1 cellular context compared by ENCODE assay signal in the genomic region with DNA sequence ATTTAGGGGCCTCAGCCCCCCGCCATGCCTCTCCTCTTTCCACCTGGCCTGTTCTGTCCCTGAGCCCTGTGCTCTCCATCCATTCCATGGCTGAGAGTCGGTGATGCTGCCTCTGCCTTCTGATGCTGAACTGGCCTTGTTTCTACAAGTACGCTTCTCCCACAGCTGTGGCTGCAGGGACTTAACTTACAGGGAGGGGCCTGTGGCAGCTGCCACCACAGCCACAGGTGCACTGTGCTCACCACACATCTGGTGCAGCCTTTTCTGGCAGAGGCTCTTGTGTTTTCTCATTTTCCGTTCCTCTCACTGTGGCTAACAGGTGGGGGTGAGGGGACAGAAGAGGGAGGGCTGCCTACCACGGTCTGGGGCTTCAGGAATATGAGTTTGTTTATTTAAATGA.
A peak's percentile ranks its signal among the peaks of the same experiment; 100 is the strongest.
TF ChIP-seq lines count a peak whose summit lies in the region.

No MANE protein-coding gene starts in this region.

TF ChIP-seq in GM12878, 131 proteins besides CTCF, POLR2A, EP300 and RAD21 (continued from another document):
- TF ChIP-seq, protein P1, sequence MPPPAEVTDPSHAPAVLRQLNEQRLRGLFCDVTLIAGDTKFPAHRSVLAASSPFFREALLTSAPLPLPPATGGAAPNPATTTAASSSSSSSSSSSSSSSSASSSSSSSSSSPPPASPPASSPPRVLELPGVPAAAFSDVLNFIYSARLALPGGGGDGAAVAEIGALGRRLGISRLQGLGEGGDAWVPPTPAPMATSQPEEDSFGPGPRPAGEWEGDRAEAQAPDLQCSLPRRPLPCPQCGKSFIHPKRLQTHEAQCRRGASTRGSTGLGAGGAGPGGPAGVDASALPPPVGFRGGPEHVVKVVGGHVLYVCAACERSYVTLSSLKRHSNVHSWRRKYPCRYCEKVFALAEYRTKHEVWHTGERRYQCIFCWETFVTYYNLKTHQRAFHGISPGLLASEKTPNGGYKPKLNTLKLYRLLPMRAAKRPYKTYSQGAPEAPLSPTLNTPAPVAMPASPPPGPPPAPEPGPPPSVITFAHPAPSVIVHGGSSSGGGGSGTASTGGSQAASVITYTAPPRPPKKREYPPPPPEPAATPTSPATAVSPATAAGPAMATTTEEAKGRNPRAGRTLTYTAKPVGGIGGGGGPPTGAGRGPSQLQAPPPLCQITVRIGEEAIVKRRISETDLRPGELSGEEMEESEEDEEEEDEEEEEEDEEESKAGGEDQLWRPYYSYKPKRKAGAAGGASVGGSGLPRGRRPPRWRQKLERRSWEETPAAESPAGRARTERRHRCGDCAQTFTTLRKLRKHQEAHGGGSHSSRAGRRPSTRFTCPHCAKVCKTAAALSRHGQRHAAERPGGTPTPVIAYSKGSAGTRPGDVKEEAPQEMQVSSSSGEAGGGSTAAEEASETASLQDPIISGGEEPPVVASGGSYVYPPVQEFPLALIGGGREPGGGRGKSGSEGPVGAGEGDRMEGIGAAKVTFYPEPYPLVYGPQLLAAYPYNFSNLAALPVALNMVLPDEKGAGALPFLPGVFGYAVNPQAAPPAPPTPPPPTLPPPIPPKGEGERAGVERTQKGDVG (CRISPR knock-in tag; IDR thresholded peaks at IDR 0.05), result no peak
- peak; percentile 99 for TF ChIP-seq TCF3 (IDR thresholded peaks at IDR 0.05; ENCODE audit: borderline replicate concordance, insufficient read depth, low read depth, low read length)
- peak; percentile 99 for TF ChIP-seq TCF12 (IDR thresholded peaks at IDR 0.05; ENCODE audit: low read depth, low read length)
- TF ChIP-seq SMC3 (IDR thresholded peaks at IDR 0.05; ENCODE audit: borderline replicate concordance, low read length), result no peak
- TF ChIP-seq RUNX3 (IDR thresholded peaks at IDR 0.05; ENCODE audit: low read length), result peak; percentile 68
- TF ChIP-seq, protein P2, sequence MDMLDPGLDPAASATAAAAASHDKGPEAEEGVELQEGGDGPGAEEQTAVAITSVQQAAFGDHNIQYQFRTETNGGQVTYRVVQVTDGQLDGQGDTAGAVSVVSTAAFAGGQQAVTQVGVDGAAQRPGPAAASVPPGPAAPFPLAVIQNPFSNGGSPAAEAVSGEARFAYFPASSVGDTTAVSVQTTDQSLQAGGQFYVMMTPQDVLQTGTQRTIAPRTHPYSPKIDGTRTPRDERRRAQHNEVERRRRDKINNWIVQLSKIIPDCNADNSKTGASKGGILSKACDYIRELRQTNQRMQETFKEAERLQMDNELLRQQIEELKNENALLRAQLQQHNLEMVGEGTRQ (IDR thresholded peaks at IDR 0.05; ENCODE audit: borderline replicate concordance, low read depth, low read length), result no peak
